1 cellular context compared by ENCODE assay signal in the genomic region with DNA sequence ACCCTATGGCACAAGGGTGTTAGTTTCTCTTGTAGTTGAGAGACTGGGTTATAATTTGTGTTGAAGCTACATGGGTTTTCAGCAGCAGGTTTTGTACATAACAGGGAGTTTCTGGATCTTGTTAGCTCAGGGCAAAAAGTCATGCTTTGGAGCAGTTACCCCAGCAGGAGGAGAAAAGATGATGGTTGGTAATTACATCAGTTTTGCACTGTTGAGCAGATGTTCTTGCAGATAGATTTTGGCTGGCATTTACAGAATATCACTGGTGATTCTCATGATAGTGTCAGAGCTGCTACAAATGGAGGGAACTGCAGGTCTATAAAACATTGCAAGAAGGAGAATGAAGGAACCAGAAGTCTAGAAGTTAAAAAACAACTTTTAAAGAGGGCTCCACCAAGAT.
TF ChIP-seq lines count a peak whose summit lies in the region.

No MANE protein-coding gene starts in this region.

TF ChIP-seq in GM23338, 12 proteins besides CTCF, POLR2A, EP300 and RAD21 (continued from another document):
- TF ChIP-seq ZNF462 (CRISPR knock-in tag; IDR thresholded peaks at IDR 0.05): no peak
- no peak for TF ChIP-seq ZNF114 (CRISPR knock-in tag; IDR thresholded peaks at IDR 0.05)
- no peak for TF ChIP-seq EZH2phosphoT487 (IDR thresholded peaks at IDR 0.05; ENCODE audit: unreplicated experiment)
- TF ChIP-seq EZH2 (IDR thresholded peaks at IDR 0.05; ENCODE audit: low read depth, unreplicated experiment): no peak
- no peak for TF ChIP-seq STAT1 (IDR thresholded peaks at IDR 0.05; ENCODE audit: unreplicated experiment)
- TF ChIP-seq ETS1 (IDR thresholded peaks at IDR 0.05): no peak
- TF ChIP-seq NANOG (IDR thresholded peaks at IDR 0.05; ENCODE audit: borderline replicate concordance): no peak
